In genomic region chr19:18606281-18607221, GRCh38 we compare ENCODE assay signal across 9 cellular contexts. TPM values are rescaled to one million over a fixed set of nuclear protein-coding genes. Genes with fewer than 3 reads are reported as not detected.
DNase-seq lines count a peak whose midpoint lies in the region; ATAC-seq and TF ChIP-seq lines count a peak whose summit lies in the region.
"Had no signal": no experiment of that assay in that cellular context is flagged by ENCODE, and none has a peak within 500 bp of the region (broad histone marks: within the 10 kb centered on the region; RNA-seq: fewer than 3 reads in every experiment).

CRLF1 (minus strand) TSS chr19:18606799; CDS start chr19:18606656, 143 bp downstream.

- H3K27ac Mint-ChIP-seq in activated T-cell treated with anti-CD3 and anti-CD28 coated beads, Interleukin-2, amount 50 U/mL, for 24 hours, result no peak within 1 kb of the TSS
- H3K27ac Mint-ChIP-seq in stimulated activated naive CD8-positive, alpha-beta T cell treated with anti-CD3 and anti-CD28 coated beads, Interleukin-15, amount 100 ng/mL, for 72 hours, result no peak within 1 kb of the TSS

- TF ChIP-seq POLR2A in thyroid gland (IDR thresholded peaks at IDR 0.05), result no peak

- POLR2A ChIA-PET in OCI-LY7 (lab: Charles Lee), result no interaction called here

- peaks cover 96% of the 10 kb centered on the region for H3K27me3 ChIP-seq in HUES64 (ENCODE audit: insufficient read depth, low read length)
- peaks cover 73 to 96% of the 10 kb centered on the region in 2 donors for H3K27me3 ChIP-seq in left lung
- H3K27me3 ChIP-seq in thyroid gland, result peaks cover 40% of the 10 kb centered on the region

- no peaks in the 10 kb centered on the region for H3K36me3 Mint-ChIP-seq in activated T-cell treated with anti-CD3 and anti-CD28 coated beads, Interleukin-2, amount 50 U/mL, for 24 hours (ENCODE audit: low read depth)

- no peak for ATAC-seq in left lung
- no peak for ATAC-seq in stimulated activated naive CD8-positive, alpha-beta T cell treated with anti-CD3 and anti-CD28 coated beads, Interleukin-15, amount 100 ng/mL, for 72 hours

- H3K27ac ChIP-seq in HUES64 (ENCODE audit: low read depth, low read length) (no peak within 1 kb of the TSS), left lung (no peak within 1 kb of the TSS), thyroid gland (no peak within 1 kb of the TSS), OCI-LY7 (ENCODE audit: low read depth, low read length, poor library complexity, severe bottlenecking) (no peak within 1 kb of the TSS)

- DNase-seq in cardiac fibroblast (ENCODE audit: low read depth in 2 of 2), result no peak
- DNase-seq in left lung, result no peak
- no peak for DNase-seq in thyroid gland
- DNase-seq in OCI-LY7 (ENCODE audit: low spot score), result no peak
- DNase-seq in activated T-cell treated with anti-CD3 and anti-CD28 coated beads, Interleukin-2, amount 50 U/mL, for 24 hours, result no peak
- no peak for DNase-seq in stimulated activated naive CD8-positive, alpha-beta T cell treated with anti-CD3 and anti-CD28 coated beads, Interleukin-15, amount 100 ng/mL, for 72 hours
- no peak for DNase-seq in NCI-H1048 (lab: John Stamatoyannopoulos, UW)
- DNase-seq: effector memory CD4-positive, alpha-beta T cell had no signal

- CTCF ChIA-PET in OCI-LY7 (lab: Charles Lee; ENCODE audit: unreplicated experiment), result no interaction called here

- H3K79me2 ChIP-seq in OCI-LY7 (ENCODE audit: insufficient read depth, low read depth, low read length), result no peaks in the 10 kb centered on the region

- H3K36me3 ChIP-seq in HUES64 (ENCODE audit: insufficient read depth, low read length) (no peaks in the 10 kb centered on the region), left lung (no peaks in the 10 kb centered on the region), thyroid gland (no peaks in the 10 kb centered on the region), OCI-LY7 (ENCODE audit: insufficient read depth, low read length) (no peaks in the 10 kb centered on the region)

- H3K4me1 Mint-ChIP-seq in activated T-cell treated with anti-CD3 and anti-CD28 coated beads, Interleukin-2, amount 50 U/mL, for 24 hours (ENCODE audit: low read depth), result peaks cover 14% of the 10 kb centered on the region
- peaks cover 25% of the 10 kb centered on the region for H3K4me1 Mint-ChIP-seq in stimulated activated naive CD8-positive, alpha-beta T cell treated with anti-CD3 and anti-CD28 coated beads, Interleukin-15, amount 100 ng/mL, for 72 hours

- H3K4me1 ChIP-seq in HUES64 (ENCODE audit: insufficient read depth, low read length), result peaks cover 29% of the 10 kb centered on the region
- peaks cover 17 to 37% of the 10 kb centered on the region in 2 donors for H3K4me1 ChIP-seq in left lung
- peaks cover 17 to 36% of the 10 kb centered on the region in 2 donors for H3K4me1 ChIP-seq in thyroid gland
- H3K4me1 ChIP-seq in OCI-LY7 (ENCODE audit: insufficient read depth, low read length, poor library complexity, severe bottlenecking), result peaks cover 5% of the 10 kb centered on the region

- peaks cover 80% of the 10 kb centered on the region for H3K27me3 Mint-ChIP-seq in activated T-cell treated with anti-CD3 and anti-CD28 coated beads, Interleukin-2, amount 50 U/mL, for 24 hours
- peaks cover 88% of the 10 kb centered on the region for H3K27me3 Mint-ChIP-seq in stimulated activated naive CD8-positive, alpha-beta T cell treated with anti-CD3 and anti-CD28 coated beads, Interleukin-15, amount 100 ng/mL, for 72 hours

- intact Hi-C loops in left lung (cut with DNase I), result no loop called here
- intact Hi-C loops in thyroid gland (cut with DNase I), result no loop called here
- intact Hi-C loops in OCI-LY7 (cut with micrococcal nuclease; ENCODE audit: unreplicated experiment), result no loop called here

- no peaks in the 10 kb centered on the region for H4K20me1 ChIP-seq in OCI-LY7 (ENCODE audit: insufficient read depth, low read length)

- TF ChIP-seq CTCF in cardiac fibroblast (IDR thresholded peaks at IDR 0.05; ENCODE audit: low read depth, low read length) (no peak), left lung (IDR thresholded peaks at IDR 0.05) (no peak), thyroid gland (IDR thresholded peaks at IDR 0.05) (no peak), OCI-LY7 (conservative IDR thresholded peaks at IDR 0.05; ENCODE audit: low read length) (no peak)

- no peak within 1 kb of the TSS for H3K4me2 ChIP-seq in OCI-LY7 (ENCODE audit: low read length)

- H3K9me3 ChIP-seq in HUES64 (ENCODE audit: insufficient read depth, low read depth, low read length) (peaks cover 2% of the 10 kb centered on the region; the same call in 1 of the 2 replicates), left lung (no peaks in the 10 kb centered on the region), thyroid gland (no peaks in the 10 kb centered on the region), OCI-LY7 (ENCODE audit: low read length) (no peaks in the 10 kb centered on the region)

- H3K4me3 Mint-ChIP-seq in activated T-cell treated with anti-CD3 and anti-CD28 coated beads, Interleukin-2, amount 50 U/mL, for 24 hours, result no peak within 1 kb of the TSS
- H3K4me3 Mint-ChIP-seq in stimulated activated naive CD8-positive, alpha-beta T cell treated with anti-CD3 and anti-CD28 coated beads, Interleukin-15, amount 100 ng/mL, for 72 hours, result no peak within 1 kb of the TSS

- H2AFZ ChIP-seq in OCI-LY7 (ENCODE audit: low read length), result no peak within 1 kb of the TSS

- H3K4me3 ChIP-seq in HUES64 (ENCODE audit: low read length), result peak within 1 kb of the TSS; percentile 33
- H3K4me3 ChIP-seq in cardiac fibroblast (replicated peaks in 1 of 2; ENCODE audit: low read depth in 2 of 2, low read length in 2 of 2), result peak within 1 kb of the TSS; percentile 18 to 29
- no peak within 1 kb of the TSS for H3K4me3 ChIP-seq in left lung
- peak within 1 kb of the TSS in 1 of 3 donors; percentile 19 for H3K4me3 ChIP-seq in thyroid gland (replicated peaks in 1 of 3)
- H3K4me3 ChIP-seq in OCI-LY7 (ENCODE audit: low read depth, low read length, poor library complexity, severe bottlenecking), result no peak within 1 kb of the TSS

- no peaks in the 10 kb centered on the region for H3K9me3 Mint-ChIP-seq in activated T-cell treated with anti-CD3 and anti-CD28 coated beads, Interleukin-2, amount 50 U/mL, for 24 hours
- H3K9me3 Mint-ChIP-seq in stimulated activated naive CD8-positive, alpha-beta T cell treated with anti-CD3 and anti-CD28 coated beads, Interleukin-15, amount 100 ng/mL, for 72 hours, result no peaks in the 10 kb centered on the region

- H3K9me2 ChIP-seq in OCI-LY7 (ENCODE audit: insufficient read depth, low read length), result no peaks in the 10 kb centered on the region

- BruUV-seq in OCI-LY7 (replicated peaks; lab: Mats Ljungman, UMichigan), result no TSS peak

- H3K9ac ChIP-seq in HUES64 (ENCODE audit: low read depth, low read length), result no peak within 1 kb of the TSS

- WGBS in HUES64, result 1% methylated on average over 107 of the region's 116 CpGs
- WGBS in thyroid gland, 2 donors, result 0 to 1% methylated on average over 4 to 16 of the region's 116 CpGs

RNA-seq across cellular contexts. Expression of gene CRLF1, which starts in this region (rescaled TPM):
- polyA plus RNA-seq in HUES64 (2013, experiment 1 of 2), result 4.2 TPM
- 8.9 TPM for polyA plus RNA-seq in HUES64 (2013, experiment 2 of 2)
- total RNA-seq in left lung, result 10 to 100 TPM; 22.5 to 44.7 TPM
- 100 to 1,000 TPM in 2 of 4 donors, 10 to 100 TPM in 2; 87.2 to 140 (median 101) TPM for total RNA-seq in thyroid gland
- total RNA-seq in OCI-LY7 (2014; rRNA removed; shearing (Covaris generic)), result 0.82 TPM in 1 of 2 replicates, not detected in the other
- 1.3 and 1.5 TPM in 2 replicates for total RNA-seq in OCI-LY7 (2022)

Comparison
In these comparisons a context has a peak if more than half of its experiments do, and no peak if none do; other contexts are left out.
1. RNA of gene CRLF1 (total RNA-seq): 87.2 to 140 TPM in thyroid gland and 22.5 to 44.7 TPM in left lung; 0.82 to 1.5 TPM in OCI-LY7; every median in the first group is over 4 times any median in the second.
2. H3K4me3 ChIP-seq: peak in HUES64 (single experiment) and cardiac fibroblast (2 of 2); none in left lung (0 of 2) and OCI-LY7 (single experiment).